Comparison of ENCODE assay signal across 1 cellular context in the genomic region with DNA sequence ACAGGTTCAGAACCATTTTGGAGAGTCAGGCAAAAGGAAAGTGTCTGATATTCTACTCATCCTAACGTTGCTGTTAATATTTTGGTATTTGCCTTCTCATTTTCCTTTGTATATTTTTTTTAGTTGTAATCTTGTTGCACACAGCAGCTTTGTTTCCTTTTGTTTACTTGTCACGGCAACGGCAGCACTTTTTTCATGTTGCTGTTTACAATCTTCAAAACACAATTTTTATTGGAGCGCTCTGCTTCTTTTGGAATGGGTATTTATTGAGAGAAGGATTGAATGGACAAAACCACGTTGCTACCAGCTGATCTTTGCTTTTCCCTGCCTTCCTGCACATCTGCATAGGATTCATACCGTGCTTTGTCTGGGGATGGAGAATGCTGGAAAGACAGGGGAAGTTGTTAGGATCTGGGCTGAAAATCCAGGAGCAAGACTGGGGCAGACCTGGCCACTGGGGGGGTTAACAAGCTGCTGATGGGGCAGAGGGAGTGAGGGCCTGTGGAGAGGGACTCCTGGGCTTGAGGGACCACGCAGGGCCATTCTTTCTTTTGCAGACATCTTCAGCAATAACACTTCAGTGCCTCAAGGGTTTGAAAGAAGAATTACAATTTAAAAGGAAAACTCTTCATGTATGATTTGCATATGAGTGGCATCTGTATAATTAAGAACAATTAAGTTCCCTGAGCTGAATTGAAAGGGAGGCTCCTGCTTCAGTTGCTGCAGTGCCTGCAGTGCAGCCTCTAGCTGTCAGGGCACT.
A peak's percentile ranks its signal among the peaks of the same experiment; 100 is the strongest.
TF ChIP-seq lines count a peak whose summit lies in the region.

No MANE protein-coding gene starts in this region.

TF ChIP-seq in H1, 55 proteins besides CTCF, POLR2A, EP300 and RAD21:
- TF ChIP-seq KDM1A (IDR thresholded peaks at IDR 0.05; ENCODE audit: borderline replicate concordance, low read length) (peak; percentile 73; the same call in 1 of the 2 replicates), RXRA (IDR thresholded peaks at IDR 0.05; ENCODE audit: insufficient read depth, low read depth, low read length) (no peak), CBX8 (IDR thresholded peaks at IDR 0.05; ENCODE audit: borderline replicate concordance, low read depth, low read length) (no peak), TCF12 (IDR thresholded peaks at IDR 0.05; ENCODE audit: low read depth, low read length) (0 out of 2 replicates have a peak, but pooled peaks have one; percentile 27), SIX5 (IDR thresholded peaks at IDR 0.05; ENCODE audit: low read depth, low read length) (no peak), YY1 (IDR thresholded peaks at IDR 0.05; ENCODE audit: low read depth, low read length) (peak; percentile 55), CHD7 (IDR thresholded peaks at IDR 0.05; ENCODE audit: insufficient replicate concordance, low read length) (peak; percentile 42), CTBP2 (IDR thresholded peaks at IDR 0.05; ENCODE audit: borderline replicate concordance, insufficient read depth, insufficient read length, low read length) (peak; percentile 33), JUND (IDR thresholded peaks at IDR 0.05; ENCODE audit: low read length) (no peak), SP4 (IDR thresholded peaks at IDR 0.05; ENCODE audit: low read length) (no peak), HDAC2 (IDR thresholded peaks at IDR 0.05; ENCODE audit: borderline replicate concordance in 1 of 2, low read depth in 2 of 2, low read length in 2 of 2) (no peak), CEBPB (IDR thresholded peaks at IDR 0.05; ENCODE audit: low read depth, low read length) (no peak), RBBP5 (IDR thresholded peaks at IDR 0.05; ENCODE audit: borderline replicate concordance, low read depth, low read length) (no peak), ASH2L (IDR thresholded peaks at IDR 0.05; ENCODE audit: low read length) (peak; percentile 44), SP1 (IDR thresholded peaks at IDR 0.05; ENCODE audit: low read depth, low read length) (no peak), HDAC6 (IDR thresholded peaks at IDR 0.05; ENCODE audit: low read depth, low read length) (no peak), BACH1 (IDR thresholded peaks at IDR 0.05; ENCODE audit: low read length) (no peak), PHF8 (conservative IDR thresholded peaks at IDR 0.05; ENCODE audit: low read depth, low read length) (no peak), SUZ12 (IDR thresholded peaks at IDR 0.05; ENCODE audit: low read length) (no peak), POLR2AphosphoS5 (IDR thresholded peaks at IDR 0.05; ENCODE audit: low read depth, low read length) (no peak)
- TF ChIP-seq, protein P1, sequence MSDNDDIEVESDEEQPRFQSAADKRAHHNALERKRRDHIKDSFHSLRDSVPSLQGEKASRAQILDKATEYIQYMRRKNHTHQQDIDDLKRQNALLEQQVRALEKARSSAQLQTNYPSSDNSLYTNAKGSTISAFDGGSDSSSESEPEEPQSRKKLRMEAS (IDR thresholded peaks at IDR 0.05), result 0 out of 2 replicates have a peak, but pooled peaks have one; percentile 39
